Comparison of ENCODE assay signal across 1 cellular context in the genomic region with DNA sequence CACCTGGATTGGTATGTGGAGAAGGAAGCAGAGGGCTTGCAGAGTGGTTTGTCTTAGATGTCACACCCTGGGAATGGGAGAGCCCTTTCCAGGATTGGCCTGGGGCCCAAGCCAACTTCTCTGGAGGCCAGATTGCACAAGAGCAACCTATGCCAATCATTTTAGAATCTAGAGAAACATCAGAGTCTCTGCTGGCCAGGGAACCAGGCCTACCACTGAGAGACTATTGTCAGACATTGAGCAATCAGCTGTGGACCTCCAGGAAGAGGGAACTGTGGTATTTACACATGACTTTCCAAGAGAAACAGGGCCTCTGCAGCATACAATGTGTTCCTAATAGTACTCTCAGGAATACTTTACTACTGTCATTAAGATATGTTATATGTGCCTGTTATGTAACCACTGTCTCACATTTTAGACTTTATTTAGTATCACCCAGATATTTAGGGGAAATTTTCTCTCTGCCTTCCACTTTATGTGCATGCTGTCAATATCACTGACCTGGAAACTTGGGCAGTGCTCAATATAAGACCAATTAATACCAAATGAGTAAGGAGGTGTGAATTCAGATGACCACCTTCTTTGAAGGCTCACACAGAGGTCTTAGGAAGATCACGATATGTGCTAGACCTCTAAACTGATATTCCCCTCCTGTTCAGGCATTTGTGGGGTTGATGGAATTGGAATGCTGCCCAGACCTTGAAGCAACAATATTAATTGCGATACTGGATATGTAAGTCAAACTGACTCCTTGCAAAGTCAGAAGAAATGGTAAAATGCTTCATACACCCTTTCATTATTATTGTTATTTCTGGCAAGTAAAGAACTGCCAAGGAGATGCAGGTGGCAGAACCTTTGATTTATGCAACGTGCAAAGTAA.
TF ChIP-seq lines count a peak whose summit lies in the region.

No MANE protein-coding gene starts in this region.

TF ChIP-seq in HEK293, 187 proteins besides CTCF, POLR2A, EP300 and RAD21 (continued from another document):
- TF ChIP-seq, protein P1, sequence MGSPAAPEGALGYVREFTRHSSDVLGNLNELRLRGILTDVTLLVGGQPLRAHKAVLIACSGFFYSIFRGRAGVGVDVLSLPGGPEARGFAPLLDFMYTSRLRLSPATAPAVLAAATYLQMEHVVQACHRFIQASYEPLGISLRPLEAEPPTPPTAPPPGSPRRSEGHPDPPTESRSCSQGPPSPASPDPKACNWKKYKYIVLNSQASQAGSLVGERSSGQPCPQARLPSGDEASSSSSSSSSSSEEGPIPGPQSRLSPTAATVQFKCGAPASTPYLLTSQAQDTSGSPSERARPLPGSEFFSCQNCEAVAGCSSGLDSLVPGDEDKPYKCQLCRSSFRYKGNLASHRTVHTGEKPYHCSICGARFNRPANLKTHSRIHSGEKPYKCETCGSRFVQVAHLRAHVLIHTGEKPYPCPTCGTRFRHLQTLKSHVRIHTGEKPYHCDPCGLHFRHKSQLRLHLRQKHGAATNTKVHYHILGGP (tag by site-specific recombination; IDR thresholded peaks at IDR 0.05): peak; percentile 47; the same call in 1 of the 2 replicates
- TF ChIP-seq ZNF561 (tag by site-specific recombination; IDR thresholded peaks at IDR 0.05; ENCODE audit: borderline replicate concordance) (peak; percentile 53; the same call in 1 of the 2 replicates), ZNF324 (tag by site-specific recombination; IDR thresholded peaks at IDR 0.05) (no peak), ZNF514 (tag by site-specific recombination; IDR thresholded peaks at IDR 0.05) (no peak), GLIS1 (tag by site-specific recombination; IDR thresholded peaks at IDR 0.05) (peak; percentile 97), ZBTB48 (tag by site-specific recombination; IDR thresholded peaks at IDR 0.05) (no peak)
- TF ChIP-seq, protein P2, sequence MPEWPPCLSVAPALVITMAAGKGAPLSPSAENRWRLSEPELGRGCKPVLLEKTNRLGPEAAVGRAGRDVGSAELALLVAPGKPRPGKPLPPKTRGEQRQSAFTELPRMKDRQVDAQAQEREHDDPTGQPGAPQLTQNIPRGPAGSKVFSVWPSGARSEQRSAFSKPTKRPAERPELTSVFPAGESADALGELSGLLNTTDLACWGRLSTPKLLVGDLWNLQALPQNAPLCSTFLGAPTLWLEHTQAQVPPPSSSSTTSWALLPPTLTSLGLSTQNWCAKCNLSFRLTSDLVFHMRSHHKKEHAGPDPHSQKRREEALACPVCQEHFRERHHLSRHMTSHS (tag by site-specific recombination; IDR thresholded peaks at IDR 0.05): no peak
- TF ChIP-seq, protein P3, sequence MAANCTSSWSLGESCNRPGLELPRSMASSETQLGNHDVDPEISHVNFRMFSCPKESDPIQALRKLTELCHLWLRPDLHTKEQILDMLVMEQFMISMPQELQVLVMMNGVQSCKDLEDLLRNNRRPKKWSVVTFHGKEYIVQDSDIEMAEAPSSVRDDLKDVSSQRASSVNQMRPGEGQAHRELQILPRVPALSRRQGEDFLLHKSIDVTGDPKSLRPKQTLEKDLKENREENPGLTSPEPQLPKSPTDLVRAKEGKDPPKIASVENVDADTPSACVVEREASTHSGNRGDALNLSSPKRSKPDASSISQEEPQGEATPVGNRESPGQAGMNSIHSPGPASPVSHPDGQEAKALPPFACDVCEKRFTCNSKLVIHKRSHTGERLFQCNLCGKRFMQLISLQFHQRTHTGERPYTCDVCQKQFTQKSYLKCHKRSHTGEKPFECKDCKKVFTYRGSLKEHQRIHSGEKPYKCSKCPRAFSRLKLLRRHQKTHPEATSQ (tag by site-specific recombination; IDR thresholded peaks at IDR 0.05): no peak
- TF ChIP-seq, protein P4, sequence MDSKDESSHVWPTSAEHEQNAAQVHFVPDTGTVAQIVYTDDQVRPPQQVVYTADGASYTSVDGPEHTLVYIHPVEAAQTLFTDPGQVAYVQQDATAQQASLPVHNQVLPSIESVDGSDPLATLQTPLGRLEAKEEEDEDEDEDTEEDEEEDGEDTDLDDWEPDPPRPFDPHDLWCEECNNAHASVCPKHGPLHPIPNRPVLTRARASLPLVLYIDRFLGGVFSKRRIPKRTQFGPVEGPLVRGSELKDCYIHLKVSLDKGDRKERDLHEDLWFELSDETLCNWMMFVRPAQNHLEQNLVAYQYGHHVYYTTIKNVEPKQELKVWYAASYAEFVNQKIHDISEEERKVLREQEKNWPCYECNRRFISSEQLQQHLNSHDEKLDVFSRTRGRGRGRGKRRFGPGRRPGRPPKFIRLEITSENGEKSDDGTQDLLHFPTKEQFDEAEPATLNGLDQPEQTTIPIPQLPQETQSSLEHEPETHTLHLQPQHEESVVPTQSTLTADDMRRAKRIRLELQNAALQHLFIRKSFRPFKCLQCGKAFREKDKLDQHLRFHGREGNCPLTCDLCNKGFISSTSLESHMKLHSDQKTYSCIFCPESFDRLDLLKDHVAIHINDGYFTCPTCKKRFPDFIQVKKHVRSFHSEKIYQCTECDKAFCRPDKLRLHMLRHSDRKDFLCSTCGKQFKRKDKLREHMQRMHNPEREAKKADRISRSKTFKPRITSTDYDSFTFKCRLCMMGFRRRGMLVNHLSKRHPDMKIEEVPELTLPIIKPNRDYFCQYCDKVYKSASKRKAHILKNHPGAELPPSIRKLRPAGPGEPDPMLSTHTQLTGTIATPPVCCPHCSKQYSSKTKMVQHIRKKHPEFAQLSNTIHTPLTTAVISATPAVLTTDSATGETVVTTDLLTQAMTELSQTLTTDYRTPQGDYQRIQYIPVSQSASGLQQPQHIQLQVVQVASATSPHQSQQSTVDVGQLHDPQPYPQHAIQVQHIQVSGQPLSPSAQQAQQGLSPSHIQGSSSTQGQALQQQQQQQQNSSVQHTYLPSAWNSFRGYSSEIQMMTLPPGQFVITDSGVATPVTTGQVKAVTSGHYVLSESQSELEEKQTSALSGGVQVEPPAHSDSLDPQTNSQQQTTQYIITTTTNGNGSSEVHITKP (tag by site-specific recombination; IDR thresholded peaks at IDR 0.05): peak; percentile 75
